ENCODE assay signal across 8 cellular contexts in genomic region chr22:23849009-23850006, GRCh38. TPM values are rescaled to one million over a fixed set of nuclear protein-coding genes. Genes with fewer than 3 reads are reported as not detected.
DNase-seq lines count a peak whose midpoint lies in the region; ATAC-seq and TF ChIP-seq lines count a peak whose summit lies in the region.

No MANE protein-coding gene starts in this region.

- CTCF ChIA-PET in CD4-positive, alpha-beta memory T cell (lab: Charles Lee; ENCODE audit: partially characterized antibody), result interaction anchor here (0.6 to 3.3 kb wide), 21 partner anchors 8 to 310 kb away, joined by 3 to 15 read pairs (median 5); partner anchors contain the start of genes MIF and SLC2A11
- CTCF ChIA-PET in HEK293T (lab: Yijun Ruan, JAX), result interaction anchor here (0.6 to 1.8 kb wide), 12 partner anchors 9 to 335 kb away, joined by 3 to 18 read pairs (median 4); partner anchors contain the start of genes DERL3 and SLC2A11

- peak overlapping the region in 1 of 7 donors; percentile 7 for H3K27ac Mint-ChIP-seq in CD4-positive, alpha-beta memory T cell
- H3K27ac Mint-ChIP-seq in activated CD4-positive, alpha-beta T cell treated with anti-CD3 and anti-CD28 coated beads, Interleukin-2, amount 10 ng/mL, durations not matched to agents 24 days and 14 days, result no peak overlapping the region

- H3K36me3 Mint-ChIP-seq in CD4-positive, alpha-beta memory T cell, result no peaks in the 10 kb centered on the region
- H3K36me3 Mint-ChIP-seq in activated CD4-positive, alpha-beta T cell treated with anti-CD3 and anti-CD28 coated beads, Interleukin-2, amount 10 ng/mL, durations not matched to agents 24 days and 14 days (ENCODE audit: low read depth), result no peaks in the 10 kb centered on the region

- no peak overlapping the region for H3K27ac ChIP-seq in CD4-positive, alpha-beta memory T cell (ENCODE audit: low read depth, low read length)
- peak overlapping the region; percentile 7 for H3K27ac ChIP-seq in cingulate gyrus (ENCODE audit: low read depth, low read length)
- no peak overlapping the region for H3K27ac ChIP-seq in lower lobe of right lung

- POLR2A ChIA-PET in CD4-positive, alpha-beta memory T cell (lab: Charles Lee; ENCODE audit: partially characterized antibody), result interaction anchor here (1.0 to 1.5 kb wide), 3 partner anchors 9 to 155 kb away, joined by 3 to 16 read pairs (median 3); partner anchors contain the start of genes MIF and SLC2A11
- POLR2A ChIA-PET in HEK293T (lab: Yijun Ruan, JAX), result interaction anchor here (0.8 to 2.4 kb wide), 7 partner anchors 8 to 132 kb away, joined by 3 to 20 read pairs (median 4); partner anchors contain the start of genes CHCHD10, MIF and SLC2A11

- no peaks in the 10 kb centered on the region for H3K27me3 Mint-ChIP-seq in CD4-positive, alpha-beta memory T cell
- peaks cover 6% of the 10 kb centered on the region for H3K27me3 Mint-ChIP-seq in activated CD4-positive, alpha-beta T cell treated with anti-CD3 and anti-CD28 coated beads, Interleukin-2, amount 10 ng/mL, durations not matched to agents 24 days and 14 days

- H3K4me1 ChIP-seq in CD4-positive, alpha-beta memory T cell (ENCODE audit: insufficient read depth, low read length), result peaks cover 7% of the 10 kb centered on the region
- H3K4me1 ChIP-seq in lower lobe of right lung, result peaks cover 34% of the 10 kb centered on the region

- peaks cover 0 to 4% (median 2%) of the 10 kb centered on the region in 4 donors for H3K4me1 Mint-ChIP-seq in CD4-positive, alpha-beta memory T cell
- H3K4me1 Mint-ChIP-seq in activated CD4-positive, alpha-beta T cell treated with anti-CD3 and anti-CD28 coated beads, Interleukin-2, amount 10 ng/mL, durations not matched to agents 24 days and 14 days, result peaks cover 3% of the 10 kb centered on the region

- no peaks in the 10 kb centered on the region for H3K9me3 Mint-ChIP-seq in CD4-positive, alpha-beta memory T cell
- H3K9me3 Mint-ChIP-seq in activated CD4-positive, alpha-beta T cell treated with anti-CD3 and anti-CD28 coated beads, Interleukin-2, amount 10 ng/mL, durations not matched to agents 24 days and 14 days, result no peaks in the 10 kb centered on the region

- H3K4me3 Mint-ChIP-seq in CD4-positive, alpha-beta memory T cell, result no peak overlapping the region
- peak overlapping the region; percentile 37 for H3K4me3 Mint-ChIP-seq in activated CD4-positive, alpha-beta T cell treated with anti-CD3 and anti-CD28 coated beads, Interleukin-2, amount 10 ng/mL, durations not matched to agents 24 days and 14 days

- H3K9me3 ChIP-seq in CD4-positive, alpha-beta memory T cell (ENCODE audit: control insufficient read depth in 1 of 2, low read length in 2 of 2), result no peaks in the 10 kb centered on the region
- H3K9me3 ChIP-seq in lower lobe of right lung, result no peaks in the 10 kb centered on the region

- DNase-seq in CD4-positive, alpha-beta memory T cell, result peak; percentile 79 to 86 (median 80)
- peak; percentile 96 for DNase-seq in HEK293T (ENCODE audit: extremely low spot score)
- peak; percentile 57 for DNase-seq in NCI-H510A (lab: John Stamatoyannopoulos, UW)
- DNase-seq in activated CD4-positive, alpha-beta T cell treated with anti-CD3 and anti-CD28 coated beads, Interleukin-2, amount 10 ng/mL, durations not matched to agents 24 days and 14 days, result peak; percentile 97
- peak; percentile 87 for DNase-seq in lower lobe of right lung
- DNase-seq in stimulated activated CD8-positive, alpha-beta memory T cell treated with anti-CD3 and anti-CD28 coated beads, Interleukin-12 subunit alpha, Interleukin-12 subunit beta, amount 100 ng/mL, for 24 hours (ENCODE audit: extremely low read depth), result peak; percentile 60
- DNase-seq in middle frontal gyrus (ENCODE audit: extremely low spot score, low spot score), result no peak

- H3K4me3 ChIP-seq in CD4-positive, alpha-beta memory T cell (ENCODE audit: low read length in 2 of 2), result no peak overlapping the region
- no peak overlapping the region for H3K4me3 ChIP-seq in lower lobe of right lung

- TF ChIP-seq CTCF in lower lobe of right lung (IDR thresholded peaks at IDR 0.05), result peak; percentile 99

- no peaks in the 10 kb centered on the region for H3K27me3 ChIP-seq in CD4-positive, alpha-beta memory T cell (ENCODE audit: insufficient read depth, low read length)
- H3K27me3 ChIP-seq in lower lobe of right lung (ENCODE audit: low read depth), result no peaks in the 10 kb centered on the region

- ATAC-seq in lower lobe of right lung, result peak; percentile 90

- intact Hi-C loops in CD4-positive, alpha-beta memory T cell (cut with micrococcal nuclease), result loop anchor here (5.0 to 10.0 kb wide), 3 partner anchors 105 to 307 kb away; no protein-coding TSS in a partner anchor
- intact Hi-C loops in activated CD4-positive, alpha-beta T cell treated with anti-CD3 and anti-CD28 coated beads, Interleukin-2, amount 10 ng/mL, durations not matched to agents 24 days and 14 days (cut with micrococcal nuclease), result loop anchor here (5.0 to 10.0 kb wide), 2 partner anchors 222 to 305 kb away; no protein-coding TSS in a partner anchor
- intact Hi-C loops in lower lobe of right lung (cut with DNase I), result no loop called here

- H3K36me3 ChIP-seq in CD4-positive, alpha-beta memory T cell (ENCODE audit: insufficient read depth, low read length), result no peaks in the 10 kb centered on the region
- no peaks in the 10 kb centered on the region for H3K36me3 ChIP-seq in lower lobe of right lung

TF ChIP-seq in HEK293T, 16 proteins besides CTCF, POLR2A, EP300 and RAD21:
- TF ChIP-seq BHLHE40 (IDR thresholded peaks at IDR 0.05; ENCODE audit: borderline replicate concordance) (no peak), PKNOX1 (IDR thresholded peaks at IDR 0.05) (no peak), FOXM1 (IDR thresholded peaks at IDR 0.05; ENCODE audit: borderline replicate concordance) (no peak), ELF4 (IDR thresholded peaks at IDR 0.05) (no peak), SP1 (IDR thresholded peaks at IDR 0.05) (no peak), CTBP1 (IDR thresholded peaks at IDR 0.05; ENCODE audit: borderline replicate concordance) (no peak), TARDBP (IDR thresholded peaks at IDR 0.05) (no peak), L3MBTL2 (conservative IDR thresholded peaks at IDR 0.05) (no peak), FOXA1 (IDR thresholded peaks at IDR 0.05) (no peak), NFRKB (IDR thresholded peaks at IDR 0.05) (no peak), LEF1 (IDR thresholded peaks at IDR 0.05; ENCODE audit: borderline replicate concordance) (no peak), ARNT (IDR thresholded peaks at IDR 0.05) (no peak), SUZ12 (IDR thresholded peaks at IDR 0.05) (no peak), ZNF384 (IDR thresholded peaks at IDR 0.05) (no peak), HDGF (IDR thresholded peaks at IDR 0.05; ENCODE audit: borderline replicate concordance) (no peak), FOXK2 (IDR thresholded peaks at IDR 0.05) (no peak)

RNA-seq across cellular contexts. Expression of gene SLC2A11, which starts 8.4 kb away (rescaled TPM):
- 10 to 100 TPM; 24.5 to 27.2 TPM for total RNA-seq in CD4-positive, alpha-beta memory T cell
- polyA plus RNA-seq in CD4-positive, alpha-beta memory T cell, result 1 to 10 TPM; 3.9 to 5.0 TPM
- total RNA-seq in activated CD4-positive, alpha-beta T cell treated with anti-CD3 and anti-CD28 coated beads, Interleukin-2, amount 10 ng/mL, durations not matched to agents 24 days and 14 days, result 8.0 and 9.3 TPM in 2 replicates
- total RNA-seq in lower lobe of right lung, result 12.7 TPM

RNA-seq across cellular contexts. Expression of gene DERL3, which starts 10.5 kb away (rescaled TPM):
- total RNA-seq in CD4-positive, alpha-beta memory T cell, result 1 to 10 TPM; 1.9 to 2.9 TPM
- polyA plus RNA-seq in CD4-positive, alpha-beta memory T cell, result 1 to 10 TPM in 1 of 2 donors, under 1 TPM in 1; 0.25 to 1.5 TPM
- 13.4 and 14.8 TPM in 2 replicates for total RNA-seq in activated CD4-positive, alpha-beta T cell treated with anti-CD3 and anti-CD28 coated beads, Interleukin-2, amount 10 ng/mL, durations not matched to agents 24 days and 14 days
- 5.8 TPM for total RNA-seq in lower lobe of right lung

RNA-seq across cellular contexts. Expression of gene MIF, which starts 44.9 kb away (rescaled TPM):
- total RNA-seq in CD4-positive, alpha-beta memory T cell, result 100 to 1,000 TPM; 208 to 217 TPM
- 1,000 to 10,000 TPM; 1,156 to 1,346 TPM for polyA plus RNA-seq in CD4-positive, alpha-beta memory T cell
- total RNA-seq in activated CD4-positive, alpha-beta T cell treated with anti-CD3 and anti-CD28 coated beads, Interleukin-2, amount 10 ng/mL, durations not matched to agents 24 days and 14 days, result 1,352 and 1,382 TPM in 2 replicates
- total RNA-seq in lower lobe of right lung, result 231 TPM
